ENCODE assay signal across 24 cellular contexts in genomic region chr3:131363275-131363674, GRCh38.
"Had no signal": no experiment of that assay in that cellular context is flagged by ENCODE, and none has a peak within 500 bp of the region (broad histone marks: within the 10 kb centered on the region; RNA-seq: fewer than 3 reads in every experiment).

No MANE protein-coding gene starts in this region.

- H3K4me1 ChIP-seq: breast epithelium, uterus had no signal

- H3K9me3 Mint-ChIP-seq: activated T-helper 17 cell treated with anti-CD3 and anti-CD28 coated beads, Interleukin-2, amount 50 U/mL, for 72 hours; nephron had no signal

- H3K27ac Mint-ChIP-seq: activated CD4-positive, alpha-beta memory T cell treated with anti-CD3 and anti-CD28 coated beads for 36 hours; activated naive CD4-positive, alpha-beta T cell treated with anti-CD3 and anti-CD28 coated beads, Interleukin-2, amount 50 U/mL, for 24 hours; activated naive CD8-positive, alpha-beta T cell treated with anti-CD3 and anti-CD28 coated beads, Interleukin-2, amount 50 U/mL, for 24 hours; activated T-cell treated with anti-CD3 and anti-CD28 coated beads, Interleukin-2, amount 50 U/mL, for 24 hours; activated T-helper 17 cell treated with anti-CD3 and anti-CD28 coated beads, Interleukin-2, amount 50 U/mL, for 72 hours; nephron had no signal

- H3K9me3 ChIP-seq: breast epithelium, gastrocnemius medialis, left ventricle myocardium inferior, uterus had no signal

- DNase-seq: activated CD4-positive, alpha-beta memory T cell treated with anti-CD3 and anti-CD28 coated beads for 36 hours; activated CD4-positive, alpha-beta T cell treated with anti-CD3 and anti-CD28 coated beads for 4 hours; activated CD8-positive, alpha-beta memory T cell treated with anti-CD3 and anti-CD28 coated beads, Interleukin-2, amount 50 U/mL, for 48 hours; activated naive CD8-positive, alpha-beta T cell treated with anti-CD3 and anti-CD28 coated beads, Interleukin-2, amount 50 U/mL, for 24 hours; activated T-cell treated with anti-CD3 and anti-CD28 coated beads, Interleukin-2, amount 50 U/mL, for 24 hours; amygdala; central memory CD4-positive, alpha-beta T cell; dermis blood vessel endothelial cell; effector CD8-positive, alpha-beta T cell; gastrocnemius medialis; glutamatergic neuron; left ventricle myocardium inferior; mesendoderm; posterior cingulate gyrus; right cardiac atrium; stimulated activated CD4-positive, alpha-beta T cell treated with anti-CD3 and anti-CD28 coated beads, Interleukin-2, amount 100 ng/mL, for 48 hours; stimulated activated naive CD4-positive, alpha-beta T cell treated with Interleukin-2 at 50 U/mL for 16 hours; uterus had no signal

- H3K36me3 ChIP-seq: breast epithelium, gastrocnemius medialis, left ventricle myocardium inferior, tibial nerve, uterus had no signal

- H3K4me3 Mint-ChIP-seq: activated CD4-positive, alpha-beta memory T cell treated with anti-CD3 and anti-CD28 coated beads for 36 hours; activated naive CD8-positive, alpha-beta T cell treated with anti-CD3 and anti-CD28 coated beads, Interleukin-2, amount 50 U/mL, for 24 hours; activated T-cell treated with anti-CD3 and anti-CD28 coated beads, Interleukin-2, amount 50 U/mL, for 24 hours had no signal

- H3K27ac ChIP-seq: breast epithelium, gastrocnemius medialis, tibial nerve, uterus had no signal

- H3K27me3 ChIP-seq: breast epithelium, gastrocnemius medialis, tibial nerve, uterus had no signal

- H3K36me3 Mint-ChIP-seq: activated CD4-positive, alpha-beta memory T cell treated with anti-CD3 and anti-CD28 coated beads for 36 hours; activated naive CD4-positive, alpha-beta T cell treated with anti-CD3 and anti-CD28 coated beads, Interleukin-2, amount 50 U/mL, for 24 hours had no signal

- H3K4me3 ChIP-seq: breast epithelium, gastrocnemius medialis, lung, uterus had no signal

- ATAC-seq: activated naive CD8-positive, alpha-beta T cell treated with anti-CD3 and anti-CD28 coated beads, Interleukin-2, amount 50 U/mL, for 24 hours; activated T-helper 17 cell treated with anti-CD3 and anti-CD28 coated beads, Interleukin-2, amount 50 U/mL, for 72 hours; gastrocnemius medialis; right cardiac atrium had no signal
